In the genomic region with DNA sequence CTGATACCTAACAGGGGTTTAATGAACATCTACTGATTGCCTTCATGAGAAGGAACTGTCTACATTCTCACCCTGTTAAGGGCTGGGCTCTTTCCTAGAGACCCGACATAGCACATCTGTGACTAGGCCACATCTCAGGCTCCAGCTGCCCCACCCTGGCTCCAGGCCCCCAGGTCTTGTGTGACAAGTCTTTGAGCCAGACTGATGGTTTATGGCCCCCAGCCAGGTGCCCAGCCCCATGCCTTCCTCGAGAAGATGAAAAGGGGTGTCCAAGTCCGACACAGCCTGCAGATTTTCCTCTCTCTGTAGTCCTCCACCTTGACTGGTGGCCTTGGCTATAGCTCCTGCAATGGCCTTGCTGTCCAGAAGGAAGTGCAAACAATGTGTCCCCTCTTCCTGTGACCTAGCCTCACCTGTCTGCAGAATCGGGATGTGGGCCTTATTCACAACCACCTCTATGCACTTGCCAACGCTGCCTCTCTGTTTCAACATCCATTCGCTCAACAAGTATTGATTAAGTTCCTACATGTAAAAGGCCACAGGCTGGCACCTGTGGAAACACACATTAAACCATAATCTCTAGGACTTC, we compare ENCODE assay signal across 16 cellular contexts. TPM values are rescaled to one million over a fixed set of nuclear protein-coding genes. Genes with fewer than 3 reads are reported as not detected.
DNase-seq lines count a peak whose midpoint lies in the region; ATAC-seq and TF ChIP-seq lines count a peak whose summit lies in the region.
"Had no signal": no experiment of that assay in that cellular context is flagged by ENCODE, and none has a peak within 500 bp of the region (broad histone marks: within the 10 kb centered on the region; RNA-seq: fewer than 3 reads in every experiment).

No MANE protein-coding gene starts in this region.

- H3K4me1 ChIP-seq in CD8-positive, alpha-beta T cell (ENCODE audit: insufficient read depth, low read length), result peaks cover 75% of the 10 kb centered on the region
- H3K4me1 ChIP-seq in rectal smooth muscle tissue (ENCODE audit: control insufficient read depth, insufficient read depth, low read length), result peaks cover 69% of the 10 kb centered on the region

- H3K36me3 Mint-ChIP-seq in CD8-positive, alpha-beta T cell, result peaks cover 52% of the 10 kb centered on the region
- H3K36me3 Mint-ChIP-seq in T-cell, result peaks cover 29% of the 10 kb centered on the region
- peaks cover 19 to 65% of the 10 kb centered on the region in 2 donors for H3K36me3 Mint-ChIP-seq in activated naive CD4-positive, alpha-beta T cell treated with anti-CD3 and anti-CD28 coated beads, Interleukin-2, amount 50 U/mL, for 72 hours
- H3K36me3 Mint-ChIP-seq: stimulated activated memory B cell treated with anti-CD40 and anti-IgM and Interleukin-4, amounts not matched to agents 10 μg/mL and 1 μg/mL and 100 μg/mL, for 72 hours had no signal

- in situ Hi-C loops in G401 (cut with HindIII; ENCODE audit: low sequenced_read_pairs), result no loop called here

- intact Hi-C loops in CD8-positive, alpha-beta T cell (cut with DNase I, micrococcal nuclease), result loop anchor here (5.0 kb wide), 2 partner anchors 177 to 183 kb away; a partner anchor contains a TSS

- no peak for TF ChIP-seq CTCF in CD8-positive, alpha-beta T cell (IDR thresholded peaks at IDR 0.05)

- no peak for DNase-seq in CD8-positive, alpha-beta T cell
- DNase-seq in T-cell, result no peak
- DNase-seq in activated naive CD4-positive, alpha-beta T cell treated with anti-CD3 and anti-CD28 coated beads, Interleukin-2, amount 50 U/mL, for 72 hours (ENCODE audit: low spot score in 2 of 2), result no peak
- no peak for DNase-seq in G401 (ENCODE audit: low spot score)
- no peak for DNase-seq in foreskin melanocyte
- DNase-seq: activated CD4-positive, alpha-beta T cell treated with anti-CD3 and anti-CD28 coated beads, Interleukin-2, amount 10 ng/mL, durations not matched to agents 24 days and 14 days; activated effector memory CD4-positive, alpha-beta T cell treated with Interleukin-2 at 50 U/mL for 16 hours; kidney; NCI-H2107; stimulated activated CD4-positive, alpha-beta T cell treated with anti-CD3 and anti-CD28 coated beads, Interleukin-2, amount 100 ng/mL, for 24 hours had no signal

- no peaks in the 10 kb centered on the region for H3K27me3 Mint-ChIP-seq in CD8-positive, alpha-beta T cell (ENCODE audit: low read depth)
- H3K27me3 Mint-ChIP-seq in T-cell, result no peaks in the 10 kb centered on the region

- no peaks in the 10 kb centered on the region for H3K27me3 ChIP-seq in CD8-positive, alpha-beta T cell (ENCODE audit: insufficient read depth, low read length)
- no peaks in the 10 kb centered on the region for H3K27me3 ChIP-seq in rectal smooth muscle tissue (ENCODE audit: control insufficient read depth, insufficient read depth, low read length)

- H3K27ac ChIP-seq in CD8-positive, alpha-beta T cell (ENCODE audit: low read depth, low read length), result peak overlapping the region; percentile 5
- H3K27ac ChIP-seq in rectal smooth muscle tissue (ENCODE audit: low read depth, low read length), result peak overlapping the region; percentile 100
- H3K27ac ChIP-seq: C4-2B had no signal

- H3K9me3 Mint-ChIP-seq in CD8-positive, alpha-beta T cell, result no peaks in the 10 kb centered on the region
- H3K9me3 Mint-ChIP-seq in T-cell, result peaks cover 0 to 4% (median 0%) of the 10 kb centered on the region in 3 donors
- peaks cover 4 to 20% of the 10 kb centered on the region in 2 donors for H3K9me3 Mint-ChIP-seq in activated naive CD4-positive, alpha-beta T cell treated with anti-CD3 and anti-CD28 coated beads, Interleukin-2, amount 50 U/mL, for 72 hours

- H3K4me3 Mint-ChIP-seq in CD8-positive, alpha-beta T cell, result peak overlapping the region; percentile 88
- H3K4me3 Mint-ChIP-seq in T-cell, result peak overlapping the region in 1 of 3 donors; percentile 93
- H3K4me3 Mint-ChIP-seq: activated CD4-positive, alpha-beta T cell treated with anti-CD3 and anti-CD28 coated beads, Interleukin-2, amount 10 ng/mL, durations not matched to agents 24 days and 14 days; stimulated activated memory B cell treated with anti-CD40 and anti-IgM and Interleukin-4, amounts not matched to agents 10 μg/mL and 1 μg/mL and 100 μg/mL, for 72 hours had no signal

- H3K4me1 Mint-ChIP-seq in CD8-positive, alpha-beta T cell (ENCODE audit: low read depth), result peaks cover 74% of the 10 kb centered on the region
- H3K4me1 Mint-ChIP-seq in T-cell, result peaks cover 68 to 77% (median 72%) of the 10 kb centered on the region in 3 donors

- CTCF ChIA-PET in CD8-positive, alpha-beta T cell (lab: Charles Lee), result interaction anchor here (0.7 to 3.2 kb wide), 6 partner anchors 8 to 64 kb away, joined by 4 to 10 read pairs (median 4); no protein-coding TSS in a partner anchor
- CTCF ChIA-PET in T-cell (lab: Charles Lee), result no interaction called here

- no peak for ATAC-seq in CD8-positive, alpha-beta T cell
- ATAC-seq in T-cell (replicated peaks in 1 of 4), result no peak
- peak; percentile 19 for ATAC-seq in esophagus mucosa
- ATAC-seq in activated naive CD4-positive, alpha-beta T cell treated with anti-CD3 and anti-CD28 coated beads, Interleukin-2, amount 50 U/mL, for 72 hours, result no peak
- ATAC-seq in GM19035 (IDR thresholded peaks at IDR 0.05; ENCODE audit: unreplicated experiment), result no peak
- ATAC-seq: K562; stimulated activated memory B cell treated with anti-CD40 and anti-IgM and Interleukin-4, amounts not matched to agents 10 μg/mL and 1 μg/mL and 100 μg/mL, for 72 hours had no signal

- peaks cover 17% of the 10 kb centered on the region for H3K36me3 ChIP-seq in CD8-positive, alpha-beta T cell (ENCODE audit: insufficient read depth, low read length)
- peaks cover 2% of the 10 kb centered on the region for H3K36me3 ChIP-seq in rectal smooth muscle tissue (ENCODE audit: control insufficient read depth, insufficient read depth, low read length)

- H3K9me3 ChIP-seq in CD8-positive, alpha-beta T cell (ENCODE audit: low read length), result no peaks in the 10 kb centered on the region

- H3K27ac Mint-ChIP-seq in CD8-positive, alpha-beta T cell, result peak overlapping the region; percentile 92
- peak overlapping the region; percentile 99 for H3K27ac Mint-ChIP-seq in T-cell
- H3K27ac Mint-ChIP-seq in activated naive CD4-positive, alpha-beta T cell treated with anti-CD3 and anti-CD28 coated beads, Interleukin-2, amount 50 U/mL, for 72 hours, result peak overlapping the region in 1 of 2 donors; percentile 84
- H3K27ac Mint-ChIP-seq: activated CD4-positive, alpha-beta T cell treated with anti-CD3 and anti-CD28 coated beads, Interleukin-2, amount 10 ng/mL, durations not matched to agents 24 days and 14 days; stimulated activated memory B cell treated with anti-CD40 and anti-IgM and Interleukin-4, amounts not matched to agents 10 μg/mL and 1 μg/mL and 100 μg/mL, for 72 hours had no signal

- no peak overlapping the region for H3K9ac ChIP-seq in rectal smooth muscle tissue (ENCODE audit: low read length)

- H3K4me3 ChIP-seq in CD8-positive, alpha-beta T cell (ENCODE audit: low read depth, low read length), result peak overlapping the region; percentile 8
- no peak overlapping the region for H3K4me3 ChIP-seq in rectal smooth muscle tissue (ENCODE audit: low read length)
- H3K4me3 ChIP-seq: K562 had no signal

- POLR2A ChIA-PET in CD8-positive, alpha-beta T cell (lab: Charles Lee), result interaction anchor here (1.0 kb wide), 1 partner anchor 62 kb away, joined by 3 read pairs; no protein-coding TSS in a partner anchor
- POLR2A ChIA-PET in T-cell (lab: Charles Lee), result interaction anchor here in 1 of 2 donors (0.5 kb wide), 1 partner anchor 60 kb away, joined by 7 read pairs; no protein-coding TSS in a partner anchor

RNA-seq across cellular contexts. Expression of a gene that starts 4.2 kb away (rescaled TPM):
- total RNA-seq in CD8-positive, alpha-beta T cell, result 100 to 1,000 TPM; 153 to 161 TPM
- 100 to 1,000 TPM in 4 of 5 donors, 10 to 100 TPM in 1; 84.8 to 219 (median 122) TPM for total RNA-seq in T-cell
- total RNA-seq in esophagus mucosa, result 117 TPM
- 100 to 1,000 TPM; 106 to 120 TPM for total RNA-seq in activated naive CD4-positive, alpha-beta T cell treated with anti-CD3 and anti-CD28 coated beads, Interleukin-2, amount 50 U/mL, for 72 hours
- 78.8 and 90.9 TPM in 2 replicates for total RNA-seq in G401 (2014; rRNA removed; shearing (Covaris generic))
